ENCODE assay signal across 1 cellular context in the genomic region with DNA sequence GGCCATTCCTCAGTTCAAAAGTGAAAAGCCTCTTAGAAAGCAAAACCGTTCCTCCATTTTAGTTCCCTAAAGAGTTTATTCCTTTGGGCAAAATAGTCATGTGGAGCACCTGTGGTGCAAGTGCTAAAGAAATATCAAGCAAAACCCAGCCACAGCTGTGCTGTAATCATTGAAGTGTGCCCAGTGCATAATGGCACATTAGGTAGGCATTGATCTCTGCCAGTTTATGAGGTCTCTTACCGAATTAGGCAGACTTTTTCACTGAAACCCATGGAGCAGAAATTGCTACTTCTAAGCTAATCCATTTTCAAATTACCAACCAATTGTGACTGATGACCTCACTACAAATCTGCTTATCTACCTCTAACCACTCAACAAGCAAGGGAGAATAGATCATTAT.
TF ChIP-seq lines count a peak whose summit lies in the region.

No MANE protein-coding gene starts in this region.

TF ChIP-seq in GM23338, 12 proteins besides CTCF, POLR2A, EP300 and RAD21 (continued from another document):
- TF ChIP-seq, protein P1, sequence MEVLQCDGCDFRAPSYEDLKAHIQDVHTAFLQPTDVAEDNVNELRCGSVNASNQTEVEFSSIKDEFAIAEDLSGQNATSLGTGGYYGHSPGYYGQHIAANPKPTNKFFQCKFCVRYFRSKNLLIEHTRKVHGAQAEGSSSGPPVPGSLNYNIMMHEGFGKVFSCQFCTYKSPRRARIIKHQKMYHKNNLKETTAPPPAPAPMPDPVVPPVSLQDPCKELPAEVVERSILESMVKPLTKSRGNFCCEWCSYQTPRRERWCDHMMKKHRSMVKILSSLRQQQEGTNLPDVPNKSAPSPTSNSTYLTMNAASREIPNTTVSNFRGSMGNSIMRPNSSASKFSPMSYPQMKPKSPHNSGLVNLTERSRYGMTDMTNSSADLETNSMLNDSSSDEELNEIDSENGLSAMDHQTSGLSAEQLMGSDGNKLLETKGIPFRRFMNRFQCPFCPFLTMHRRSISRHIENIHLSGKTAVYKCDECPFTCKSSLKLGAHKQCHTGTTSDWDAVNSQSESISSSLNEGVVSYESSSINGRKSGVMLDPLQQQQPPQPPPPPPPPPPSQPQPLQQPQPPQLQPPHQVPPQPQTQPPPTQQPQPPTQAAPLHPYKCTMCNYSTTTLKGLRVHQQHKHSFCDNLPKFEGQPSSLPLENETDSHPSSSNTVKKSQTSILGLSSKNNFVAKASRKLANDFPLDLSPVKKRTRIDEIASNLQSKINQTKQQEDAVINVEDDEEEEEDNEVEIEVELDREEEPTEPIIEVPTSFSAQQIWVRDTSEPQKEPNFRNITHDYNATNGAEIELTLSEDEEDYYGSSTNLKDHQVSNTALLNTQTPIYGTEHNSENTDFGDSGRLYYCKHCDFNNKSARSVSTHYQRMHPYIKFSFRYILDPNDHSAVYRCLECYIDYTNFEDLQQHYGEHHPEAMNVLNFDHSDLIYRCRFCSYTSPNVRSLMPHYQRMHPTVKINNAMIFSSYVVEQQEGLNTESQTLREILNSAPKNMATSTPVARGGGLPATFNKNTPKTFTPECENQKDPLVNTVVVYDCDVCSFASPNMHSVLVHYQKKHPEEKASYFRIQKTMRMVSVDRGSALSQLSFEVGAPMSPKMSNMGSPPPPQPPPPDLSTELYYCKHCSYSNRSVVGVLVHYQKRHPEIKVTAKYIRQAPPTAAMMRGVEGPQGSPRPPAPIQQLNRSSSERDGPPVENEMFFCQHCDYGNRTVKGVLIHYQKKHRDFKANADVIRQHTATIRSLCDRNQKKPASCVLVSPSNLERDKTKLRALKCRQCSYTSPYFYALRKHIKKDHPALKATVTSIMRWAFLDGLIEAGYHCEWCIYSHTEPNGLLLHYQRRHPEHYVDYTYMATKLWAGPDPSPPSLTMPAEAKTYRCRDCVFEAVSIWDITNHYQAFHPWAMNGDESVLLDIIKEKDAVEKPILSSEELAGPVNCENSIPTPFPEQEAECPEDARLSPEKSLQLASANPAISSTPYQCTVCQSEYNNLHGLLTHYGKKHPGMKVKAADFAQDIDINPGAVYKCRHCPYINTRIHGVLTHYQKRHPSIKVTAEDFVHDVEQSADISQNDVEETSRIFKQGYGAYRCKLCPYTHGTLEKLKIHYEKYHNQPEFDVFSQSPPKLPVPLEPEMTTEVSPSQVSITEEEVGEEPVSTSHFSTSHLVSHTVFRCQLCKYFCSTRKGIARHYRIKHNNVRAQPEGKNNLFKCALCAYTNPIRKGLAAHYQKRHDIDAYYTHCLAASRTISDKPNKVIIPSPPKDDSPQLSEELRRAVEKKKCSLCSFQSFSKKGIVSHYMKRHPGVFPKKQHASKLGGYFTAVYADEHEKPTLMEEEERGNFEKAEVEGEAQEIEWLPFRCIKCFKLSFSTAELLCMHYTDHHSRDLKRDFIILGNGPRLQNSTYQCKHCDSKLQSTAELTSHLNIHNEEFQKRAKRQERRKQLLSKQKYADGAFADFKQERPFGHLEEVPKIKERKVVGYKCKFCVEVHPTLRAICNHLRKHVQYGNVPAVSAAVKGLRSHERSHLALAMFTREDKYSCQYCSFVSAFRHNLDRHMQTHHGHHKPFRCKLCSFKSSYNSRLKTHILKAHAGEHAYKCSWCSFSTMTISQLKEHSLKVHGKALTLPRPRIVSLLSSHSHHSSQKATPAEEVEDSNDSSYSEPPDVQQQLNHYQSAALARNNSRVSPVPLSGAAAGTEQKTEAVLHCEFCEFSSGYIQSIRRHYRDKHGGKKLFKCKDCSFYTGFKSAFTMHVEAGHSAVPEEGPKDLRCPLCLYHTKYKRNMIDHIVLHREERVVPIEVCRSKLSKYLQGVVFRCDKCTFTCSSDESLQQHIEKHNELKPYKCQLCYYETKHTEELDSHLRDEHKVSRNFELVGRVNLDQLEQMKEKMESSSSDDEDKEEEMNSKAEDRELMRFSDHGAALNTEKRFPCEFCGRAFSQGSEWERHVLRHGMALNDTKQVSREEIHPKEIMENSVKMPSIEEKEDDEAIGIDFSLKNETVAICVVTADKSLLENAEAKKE (CRISPR knock-in tag; IDR thresholded peaks at IDR 0.05) = no peak
- TF ChIP-seq CREB1 (CRISPR knock-in tag; IDR thresholded peaks at IDR 0.05; ENCODE audit: low read depth) (no peak), POLR2AphosphoS5 (IDR thresholded peaks at IDR 0.05; ENCODE audit: low read depth) (no peak), STAT1 (IDR thresholded peaks at IDR 0.05; ENCODE audit: unreplicated experiment) (no peak)
